Comparison of ENCODE assay signal across 10 cellular contexts in genomic region chr1:24770891-24771290, GRCh38. TPM values are rescaled to one million over a fixed set of nuclear protein-coding genes. Genes with fewer than 3 reads are reported as not detected.
DNase-seq lines count a peak whose midpoint lies in the region; ATAC-seq and TF ChIP-seq lines count a peak whose summit lies in the region.
"Had no signal": no experiment of that assay in that cellular context is flagged by ENCODE, and none has a peak within 500 bp of the region (broad histone marks: within the 10 kb centered on the region; RNA-seq: fewer than 3 reads in every experiment).

No MANE protein-coding gene starts in this region.

- TF ChIP-seq CTCF in OCI-LY7 (conservative IDR thresholded peaks at IDR 0.05; ENCODE audit: low read length) (no peak), choroid plexus epithelial cell (conservative IDR thresholded peaks at IDR 0.05; ENCODE audit: low read depth, low read length) (no peak), upper lobe of right lung (IDR thresholded peaks at IDR 0.05) (no peak)

- no peak overlapping the region for H3K4me3 ChIP-seq in OCI-LY7 (ENCODE audit: low read depth, low read length, poor library complexity, severe bottlenecking)
- no peak overlapping the region for H3K4me3 ChIP-seq in choroid plexus epithelial cell (ENCODE audit: low read depth, low read length)
- H3K4me3 ChIP-seq in muscle layer of colon (ENCODE audit: low read depth in 1 of 2, low read length in 2 of 2): peak overlapping the region in 1 of 2 donors; percentile 33
- H3K4me3 ChIP-seq in upper lobe of right lung: no peak overlapping the region

- no peaks in the 10 kb centered on the region for H3K9me3 ChIP-seq in OCI-LY7 (ENCODE audit: low read length)
- no peaks in the 10 kb centered on the region for H3K9me3 ChIP-seq in muscle layer of colon (ENCODE audit: low read length)
- no peaks in the 10 kb centered on the region for H3K9me3 ChIP-seq in upper lobe of right lung

- intact Hi-C loops in OCI-LY7 (cut with micrococcal nuclease; ENCODE audit: unreplicated experiment) (no loop called here), upper lobe of right lung (cut with DNase I) (no loop called here), sciatic nerve (cut with DNase I) (no loop called here)

- DNase-seq in OCI-LY7 (ENCODE audit: low spot score): no peak
- peak; percentile 55 for DNase-seq in choroid plexus epithelial cell (ENCODE audit: low read depth)
- DNase-seq in upper lobe of right lung: no peak
- no peak for DNase-seq in AML-193 (lab: John Stamatoyannopoulos, UW)
- DNase-seq in sciatic nerve (ENCODE audit: low spot score): no peak
- DNase-seq: effector memory CD4-positive, alpha-beta T cell; NCI-H526; T-helper 17 cell had no signal

- H3K4me1 ChIP-seq in OCI-LY7 (ENCODE audit: insufficient read depth, low read length, poor library complexity, severe bottlenecking) (peaks cover 31% of the 10 kb centered on the region), muscle layer of colon (ENCODE audit: insufficient read depth, low read length) (peaks cover 23% of the 10 kb centered on the region), upper lobe of right lung (peaks cover 38% of the 10 kb centered on the region)

- H3K27ac ChIP-seq in OCI-LY7 (ENCODE audit: low read depth, low read length, poor library complexity, severe bottlenecking): no peak overlapping the region
- peak overlapping the region; percentile 69 for H3K27ac ChIP-seq in muscle layer of colon (ENCODE audit: low read depth, low read length)
- H3K27ac ChIP-seq in upper lobe of right lung: peak overlapping the region; percentile 15

- CTCF ChIA-PET in OCI-LY7 (lab: Charles Lee; ENCODE audit: unreplicated experiment): no interaction called here

- H3K79me2 ChIP-seq in OCI-LY7 (ENCODE audit: insufficient read depth, low read depth, low read length): peaks cover 100% of the 10 kb centered on the region

- H3K9me2 ChIP-seq in OCI-LY7 (ENCODE audit: insufficient read depth, low read length): no peaks in the 10 kb centered on the region

- TSS peak; percentile 12 for BruUV-seq in OCI-LY7 (replicated peaks; lab: Mats Ljungman, UMichigan)

- POLR2A ChIA-PET in OCI-LY7 (lab: Charles Lee): no interaction called here

- H3K27me3 ChIP-seq in muscle layer of colon (ENCODE audit: control insufficient read depth in 1 of 2, insufficient read depth in 2 of 2, low read length in 2 of 2) (no peaks in the 10 kb centered on the region), upper lobe of right lung (no peaks in the 10 kb centered on the region)

- H3K4me2 ChIP-seq in OCI-LY7 (ENCODE audit: low read length): no peak overlapping the region

- ATAC-seq in upper lobe of right lung (no peak), HG02798 (IDR thresholded peaks at IDR 0.05; ENCODE audit: poor library complexity, unreplicated experiment) (no peak), sciatic nerve (no peak)
- ATAC-seq: T-helper 17 cell had no signal

- H3K36me3 ChIP-seq in OCI-LY7 (ENCODE audit: insufficient read depth, low read length) (peaks cover 30% of the 10 kb centered on the region), muscle layer of colon (ENCODE audit: insufficient read depth, low read length) (no peaks in the 10 kb centered on the region), upper lobe of right lung (no peaks in the 10 kb centered on the region)

- H3K9ac ChIP-seq in muscle layer of colon (ENCODE audit: low read length): no peak overlapping the region

- H2AFZ ChIP-seq in OCI-LY7 (ENCODE audit: low read length): no peak overlapping the region

- H4K20me1 ChIP-seq in OCI-LY7 (ENCODE audit: insufficient read depth, low read length): 0 out of 2 replicates have a peak, but pooled peaks cover 6% of the 10 kb centered on the region

RNA-seq across cellular contexts. Expression of gene CLIC4, which starts 25.6 kb away (rescaled TPM):
- 35.5 and 35.7 TPM in 2 replicates for total RNA-seq in OCI-LY7 (2014; rRNA removed; shearing (Covaris generic))
- 113 and 116 TPM in 2 replicates for total RNA-seq in OCI-LY7 (2022)
- total RNA-seq in upper lobe of right lung: 200 TPM
- total RNA-seq in sciatic nerve: 387 TPM
